In genomic region chr1:145782166-145783099, GRCh38 we compare ENCODE assay signal across 9 cellular contexts. TPM values are rescaled to one million over a fixed set of nuclear protein-coding genes. Genes with fewer than 3 reads are reported as not detected.
A peak's percentile ranks its signal among the peaks of the same experiment; 100 is the strongest.
DNase-seq lines count a peak whose midpoint lies in the region; ATAC-seq and TF ChIP-seq lines count a peak whose summit lies in the region.
"Had no signal": no experiment of that assay in that cellular context is flagged by ENCODE, and none has a peak within 500 bp of the region (broad histone marks: within the 10 kb centered on the region; RNA-seq: fewer than 3 reads in every experiment).

No MANE protein-coding gene starts in this region.

- H2AFZ ChIP-seq in PC-9: peak overlapping the region; percentile 29; the same call in 1 of the 2 replicates

- H3K9me3 Mint-ChIP-seq in Caco-2 (ENCODE audit: unreplicated experiment) (no peaks in the 10 kb centered on the region), osteocyte (ENCODE audit: unreplicated experiment) (no peaks in the 10 kb centered on the region)

- H3K27me3 ChIP-seq in Caco-2 (replicated peaks; ENCODE audit: control insufficient read depth, insufficient read depth, low read length) (no peaks in the 10 kb centered on the region), PC-9 (ENCODE audit: insufficient read depth, low read depth) (no peaks in the 10 kb centered on the region)

- H3K4me2 ChIP-seq in PC-9: peak overlapping the region; percentile 43

- H3K36me3 ChIP-seq in Caco-2 (ENCODE audit: control insufficient read depth, insufficient read depth, low read length) (no peaks in the 10 kb centered on the region; the same call in 1 of the 2 replicates), PC-9 (ENCODE audit: low read depth) (peaks cover 16% of the 10 kb centered on the region; the same call in 1 of the 2 replicates)

- H3K27me3 Mint-ChIP-seq in Caco-2 (ENCODE audit: insufficient read depth, unreplicated experiment) (no peaks in the 10 kb centered on the region), osteocyte (ENCODE audit: unreplicated experiment) (no peaks in the 10 kb centered on the region)

- TF ChIP-seq CTCF in Caco-2 (IDR thresholded peaks at IDR 0.05; ENCODE audit: insufficient read depth in 1 of 2, low read depth in 1 of 2, low read length in 1 of 2, severe bottlenecking in 1 of 2, unreplicated experiment in 1 of 2): no peak
- TF ChIP-seq CTCF in PC-9 (conservative IDR thresholded peaks at IDR 0.05): no peak
- TF ChIP-seq CTCF in epithelial cell of proximal tubule (conservative IDR thresholded peaks at IDR 0.05; ENCODE audit: low read depth, low read length): no peak
- TF ChIP-seq CTCF in osteocyte (IDR thresholded peaks at IDR 0.05): no peak

- BruUV-seq in Caco-2 (replicated peaks; lab: Mats Ljungman, UMichigan) (no TSS peak), PC-9 (replicated peaks; lab: Mats Ljungman, UMichigan) (TSS peak; percentile 36)

- H3K27ac ChIP-seq in PC-9: peak overlapping the region; percentile 92

- H3K9me3 ChIP-seq in Caco-2: no peaks in the 10 kb centered on the region
- H3K9me3 ChIP-seq in PC-9 (ENCODE audit: insufficient read depth, low read depth): no peaks in the 10 kb centered on the region; the same call in 1 of the 2 replicates

- peaks cover 17% of the 10 kb centered on the region for H3K36me3 Mint-ChIP-seq in Caco-2 (ENCODE audit: insufficient read depth, unreplicated experiment)
- peaks cover 14% of the 10 kb centered on the region for H3K36me3 Mint-ChIP-seq in osteocyte (ENCODE audit: unreplicated experiment)

- no peaks in the 10 kb centered on the region for H3K9me2 ChIP-seq in PC-9 (ENCODE audit: insufficient read depth)

- H3K27ac Mint-ChIP-seq in Caco-2 (ENCODE audit: unreplicated experiment) (peak overlapping the region; percentile 93), osteocyte (ENCODE audit: unreplicated experiment) (peak overlapping the region; percentile 80)

- DNase-seq in Caco-2 (peak in 1 of 2 experiments; percentile 21), PC-9 (peak; percentile 58 to 95), epithelial cell of proximal tubule (ENCODE audit: low read depth) (peak; percentile 98), osteocyte (ENCODE audit: extremely low spot score, unreplicated experiment) (no peak), HUDEP-2 (lab: John Stamatoyannopoulos, UW; ENCODE audit: unreplicated experiment in 76 of 76) (no peak)
- DNase-seq: NCI-H774 had no signal

- H3K4me3 Mint-ChIP-seq in Caco-2 (ENCODE audit: unreplicated experiment) (peak overlapping the region; percentile 49), osteocyte (ENCODE audit: unreplicated experiment) (no peak overlapping the region)

- POLR2A ChIA-PET in Caco-2 (lab: Charles Lee): interaction anchor here (0.6 kb wide), 1 partner anchor 21 kb away, joined by 3 read pairs; no protein-coding TSS in a partner anchor
- POLR2A ChIA-PET in PC-9 (lab: Charles Lee; ENCODE audit: unreplicated experiment): interaction anchor here (0.6 to 0.7 kb wide), 4 partner anchors 8 to 60 kb away, joined by 4 to 16 read pairs (median 8); partner anchors contain the start of genes POLR3C and RNF115

- CTCF ChIA-PET in Caco-2 (lab: Charles Lee): no interaction called here
- CTCF ChIA-PET in PC-9 (lab: Charles Lee): interaction anchor here (0.5 kb wide), 1 partner anchor 63 kb away, joined by 4 read pairs; the partner anchor contains the start of gene NUDT17

- intact Hi-C loops in Caco-2 (cut with micrococcal nuclease; ENCODE audit: unreplicated experiment): loop anchor here (5.0 kb wide), 1 partner anchor 40 kb away; the partner anchor contains the start of genes POLR3C and RNF115
- intact Hi-C loops in PC-9 (cut with micrococcal nuclease; ENCODE audit: unreplicated experiment): loop anchor here (2.0 to 5.0 kb wide), 2 partner anchors 42 to 60 kb away; partner anchors contain the start of genes POLR3C and RNF115

- H3K4me1 ChIP-seq in Caco-2 (peaks cover 51% of the 10 kb centered on the region), PC-9 (replicated peaks; ENCODE audit: insufficient read depth) (peaks cover 49% of the 10 kb centered on the region)

- H3K4me1 Mint-ChIP-seq in Caco-2 (ENCODE audit: low read depth, unreplicated experiment) (peaks cover 41% of the 10 kb centered on the region), osteocyte (ENCODE audit: unreplicated experiment) (peaks cover 40% of the 10 kb centered on the region)

- H3F3A ChIP-seq in PC-9 (ENCODE audit: insufficient read depth, low read depth): peaks cover 33% of the 10 kb centered on the region

- ATAC-seq in GM21737 (IDR thresholded peaks at IDR 0.05; ENCODE audit: unreplicated experiment) (no peak), HG03469 (IDR thresholded peaks at IDR 0.05; ENCODE audit: unreplicated experiment) (no peak), GM21390 (IDR thresholded peaks at IDR 0.05; ENCODE audit: unreplicated experiment) (no peak)

- peaks cover 11% of the 10 kb centered on the region; the same call in 1 of the 2 replicates for H3K79me2 ChIP-seq in PC-9 (ENCODE audit: low read depth)

- no peaks in the 10 kb centered on the region for H4K20me1 ChIP-seq in PC-9 (ENCODE audit: insufficient read depth)

- H3K4me3 ChIP-seq in Caco-2 (ENCODE audit: low read depth, low read length) (no peak overlapping the region), PC-9 (no peak overlapping the region), epithelial cell of proximal tubule (ENCODE audit: low read depth, low read length) (no peak overlapping the region)

RNA-seq across cellular contexts. Expression of gene RNF115, which starts 41.5 kb away (rescaled TPM):
- total RNA-seq in Caco-2 (2022): 16.6 and 17.5 TPM in 2 replicates
- total RNA-seq in PC-9 (2021): 8.8 and 11.0 TPM in 2 replicates
- total RNA-seq in epithelial cell of proximal tubule: 10.4 and 10.6 TPM in 2 replicates
- total RNA-seq in osteocyte: 15.9 and 16.6 TPM in 2 replicates

RNA-seq across cellular contexts. Expression of gene POLR3C, which starts 41.6 kb away (rescaled TPM):
- total RNA-seq in Caco-2 (2022): 48.0 and 48.8 TPM in 2 replicates
- 21.2 and 21.4 TPM in 2 replicates for total RNA-seq in PC-9 (2021)
- total RNA-seq in epithelial cell of proximal tubule: 44.3 and 49.2 TPM in 2 replicates
- total RNA-seq in osteocyte: 33.4 and 37.0 TPM in 2 replicates

Comparison
In these comparisons a context has a peak if more than half of its experiments do, and no peak if none do; other contexts are left out.
1. DNase-seq: peak in PC-9 (2 of 2) and epithelial cell of proximal tubule (single experiment); none in osteocyte (single experiment) and HUDEP-2 (0 of 76).